In the genomic region with DNA sequence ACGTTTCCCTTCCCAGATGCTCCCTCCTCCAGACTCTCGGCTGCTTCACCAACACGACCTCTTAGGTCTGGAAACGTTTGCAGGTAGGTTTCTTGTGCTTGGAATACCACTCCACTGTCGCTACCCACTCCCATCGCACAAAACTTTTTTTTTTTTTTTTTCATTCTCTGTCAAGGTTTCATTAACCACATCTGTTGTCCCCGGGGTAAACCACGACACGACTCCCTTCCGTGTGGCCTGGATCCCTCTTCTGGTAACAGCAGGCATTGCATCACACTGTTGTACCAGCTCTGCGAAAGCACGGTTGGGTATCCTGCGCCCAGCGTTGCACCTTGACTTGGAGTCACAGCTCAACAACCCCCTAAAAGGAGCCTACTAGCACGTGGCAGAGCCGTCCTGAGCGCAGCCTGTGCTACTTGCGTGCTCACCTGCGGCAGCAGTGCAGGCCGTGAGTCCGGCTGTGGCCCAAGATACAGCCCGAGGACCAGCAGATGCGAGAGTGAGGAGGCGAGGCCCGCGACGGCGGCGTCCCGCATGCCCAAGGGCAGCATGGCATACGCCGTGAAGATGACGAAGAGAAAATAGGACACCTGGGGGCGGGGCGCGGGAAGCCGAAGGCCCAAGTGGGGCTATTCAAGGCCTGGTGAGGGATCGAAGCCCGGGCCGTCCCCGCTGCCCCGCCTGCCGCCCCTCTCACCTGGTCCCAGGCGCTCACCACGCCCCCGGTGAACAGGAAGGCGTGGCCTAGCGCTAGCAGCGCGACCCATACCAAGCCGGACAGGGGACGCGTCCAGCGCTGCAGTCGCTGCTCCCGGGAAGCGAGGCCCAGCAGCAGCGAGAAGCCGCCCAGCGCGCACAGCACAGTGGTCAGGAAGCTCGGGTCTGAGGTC, we compare ENCODE assay signal across 1 cellular context.
TF ChIP-seq lines count a peak whose summit lies in the region.

No MANE protein-coding gene starts in this region.

TF ChIP-seq in HepG2, 621 proteins besides CTCF, POLR2A, EP300 and RAD21 (continued from another document and continues in another):
- TF ChIP-seq, protein P1, sequence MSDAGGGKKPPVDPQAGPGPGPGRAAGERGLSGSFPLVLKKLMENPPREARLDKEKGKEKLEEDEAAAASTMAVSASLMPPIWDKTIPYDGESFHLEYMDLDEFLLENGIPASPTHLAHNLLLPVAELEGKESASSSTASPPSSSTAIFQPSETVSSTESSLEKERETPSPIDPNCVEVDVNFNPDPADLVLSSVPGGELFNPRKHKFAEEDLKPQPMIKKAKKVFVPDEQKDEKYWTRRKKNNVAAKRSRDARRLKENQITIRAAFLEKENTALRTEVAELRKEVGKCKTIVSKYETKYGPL (CRISPR knock-in tag; IDR thresholded peaks at IDR 0.05) = no peak
- TF ChIP-seq ZMAT3 (CRISPR knock-in tag; conservative IDR thresholded peaks at IDR 0.05) (peak; percentile 97), JUNB (CRISPR knock-in tag; IDR thresholded peaks at IDR 0.05; ENCODE audit: borderline replicate concordance) (peak; percentile 86), BCL6 (CRISPR knock-in tag; IDR thresholded peaks at IDR 0.05) (peak; percentile 8), IRX3 (CRISPR knock-in tag; IDR thresholded peaks at IDR 0.05; ENCODE audit: borderline replicate concordance, low read depth) (peak; percentile 93; the same call in 1 of the 2 replicates), SALL2 (CRISPR knock-in tag; IDR thresholded peaks at IDR 0.05) (no peak), ZNF225 (CRISPR knock-in tag; IDR thresholded peaks at IDR 0.05) (peak; percentile 100), ZBTB7B (CRISPR knock-in tag; IDR thresholded peaks at IDR 0.05) (peak; percentile 67; the same call in 1 of the 2 replicates), YEATS2 (CRISPR knock-in tag; IDR thresholded peaks at IDR 0.05; ENCODE audit: borderline replicate concordance) (peak; percentile 87; the same call in 1 of the 2 replicates), GABPB1 (CRISPR knock-in tag; IDR thresholded peaks at IDR 0.05) (peak; percentile 82), TEAD2 (CRISPR knock-in tag; IDR thresholded peaks at IDR 0.05) (no peak), CBFB (CRISPR knock-in tag; IDR thresholded peaks at IDR 0.05) (peak; percentile 89; the same call in 1 of the 2 replicates), ZNF737 (CRISPR knock-in tag; IDR thresholded peaks at IDR 0.05; ENCODE audit: borderline replicate concordance) (peak; percentile 84), ZNF430 (CRISPR knock-in tag; IDR thresholded peaks at IDR 0.05) (peak; percentile 49; the same call in 1 of the 2 replicates), ZZZ3 (CRISPR knock-in tag; IDR thresholded peaks at IDR 0.05; ENCODE audit: borderline replicate concordance) (peak; percentile 93; the same call in 1 of the 2 replicates), ZNF7 (CRISPR knock-in tag; IDR thresholded peaks at IDR 0.05) (peak; percentile 69), ZNF24 (IDR thresholded peaks at IDR 0.05) (no peak), KLF13 (CRISPR knock-in tag; IDR thresholded peaks at IDR 0.05) (peak; percentile 99), CREB1 (IDR thresholded peaks at IDR 0.05) (peak; percentile 51; the same call in 1 of the 2 replicates), CREB1 (CRISPR knock-in tag; IDR thresholded peaks at IDR 0.05) (no peak), U2AF1 (optimal IDR thresholded peaks at IDR 0.05; ENCODE audit: low read depth, low read length) (peak; percentile 79), RFXAP (CRISPR knock-in tag; IDR thresholded peaks at IDR 0.05; ENCODE audit: borderline replicate concordance) (0 out of 2 replicates have a peak, but pooled peaks have one; percentile 35), PHF20 (CRISPR knock-in tag; IDR thresholded peaks at IDR 0.05) (peak; percentile 60; the same call in 1 of the 2 replicates), ZNF3 (CRISPR knock-in tag; IDR thresholded peaks at IDR 0.05) (peak; percentile 84), ZNF782 (CRISPR knock-in tag; IDR thresholded peaks at IDR 0.05; ENCODE audit: borderline replicate concordance) (peak; percentile 100), MED13 (CRISPR knock-in tag; IDR thresholded peaks at IDR 0.05) (no peak), GATAD2A (CRISPR knock-in tag; IDR thresholded peaks at IDR 0.05) (peak; percentile 77), ARHGAP35 (CRISPR knock-in tag; IDR thresholded peaks at IDR 0.05; ENCODE audit: borderline replicate concordance) (peak; percentile 97), NR3C1 (CRISPR knock-in tag; IDR thresholded peaks at IDR 0.05) (no peak), AGO2 (optimal IDR thresholded peaks at IDR 0.05; ENCODE audit: low read depth, low read length) (no peak), NFKBIZ (CRISPR knock-in tag; IDR thresholded peaks at IDR 0.05) (no peak; the same call in 1 of the 2 replicates), SYNCRIP (IDR thresholded peaks at IDR 0.05; ENCODE audit: insufficient read depth, low read depth, low read length) (no peak), SP140L (CRISPR knock-in tag; IDR thresholded peaks at IDR 0.05; ENCODE audit: borderline replicate concordance) (peak; percentile 84; the same call in 1 of the 2 replicates), SNAPC2 (CRISPR knock-in tag; IDR thresholded peaks at IDR 0.05) (peak; percentile 55; the same call in 1 of the 2 replicates), XRCC5 (optimal IDR thresholded peaks at IDR 0.05; ENCODE audit: low read length) (peak; percentile 81)
- TF ChIP-seq, protein P2, sequence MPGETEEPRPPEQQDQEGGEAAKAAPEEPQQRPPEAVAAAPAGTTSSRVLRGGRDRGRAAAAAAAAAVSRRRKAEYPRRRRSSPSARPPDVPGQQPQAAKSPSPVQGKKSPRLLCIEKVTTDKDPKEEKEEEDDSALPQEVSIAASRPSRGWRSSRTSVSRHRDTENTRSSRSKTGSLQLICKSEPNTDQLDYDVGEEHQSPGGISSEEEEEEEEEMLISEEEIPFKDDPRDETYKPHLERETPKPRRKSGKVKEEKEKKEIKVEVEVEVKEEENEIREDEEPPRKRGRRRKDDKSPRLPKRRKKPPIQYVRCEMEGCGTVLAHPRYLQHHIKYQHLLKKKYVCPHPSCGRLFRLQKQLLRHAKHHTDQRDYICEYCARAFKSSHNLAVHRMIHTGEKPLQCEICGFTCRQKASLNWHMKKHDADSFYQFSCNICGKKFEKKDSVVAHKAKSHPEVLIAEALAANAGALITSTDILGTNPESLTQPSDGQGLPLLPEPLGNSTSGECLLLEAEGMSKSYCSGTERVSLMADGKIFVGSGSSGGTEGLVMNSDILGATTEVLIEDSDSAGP (CRISPR knock-in tag; IDR thresholded peaks at IDR 0.05; ENCODE audit: borderline replicate concordance) = peak; percentile 95
- TF ChIP-seq, protein P3, sequence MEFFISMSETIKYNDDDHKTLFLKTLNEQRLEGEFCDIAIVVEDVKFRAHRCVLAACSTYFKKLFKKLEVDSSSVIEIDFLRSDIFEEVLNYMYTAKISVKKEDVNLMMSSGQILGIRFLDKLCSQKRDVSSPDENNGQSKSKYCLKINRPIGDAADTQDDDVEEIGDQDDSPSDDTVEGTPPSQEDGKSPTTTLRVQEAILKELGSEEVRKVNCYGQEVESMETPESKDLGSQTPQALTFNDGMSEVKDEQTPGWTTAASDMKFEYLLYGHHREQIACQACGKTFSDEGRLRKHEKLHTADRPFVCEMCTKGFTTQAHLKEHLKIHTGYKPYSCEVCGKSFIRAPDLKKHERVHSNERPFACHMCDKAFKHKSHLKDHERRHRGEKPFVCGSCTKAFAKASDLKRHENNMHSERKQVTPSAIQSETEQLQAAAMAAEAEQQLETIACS (CRISPR knock-in tag; IDR thresholded peaks at IDR 0.05) = no peak
- TF ChIP-seq, protein P4, sequence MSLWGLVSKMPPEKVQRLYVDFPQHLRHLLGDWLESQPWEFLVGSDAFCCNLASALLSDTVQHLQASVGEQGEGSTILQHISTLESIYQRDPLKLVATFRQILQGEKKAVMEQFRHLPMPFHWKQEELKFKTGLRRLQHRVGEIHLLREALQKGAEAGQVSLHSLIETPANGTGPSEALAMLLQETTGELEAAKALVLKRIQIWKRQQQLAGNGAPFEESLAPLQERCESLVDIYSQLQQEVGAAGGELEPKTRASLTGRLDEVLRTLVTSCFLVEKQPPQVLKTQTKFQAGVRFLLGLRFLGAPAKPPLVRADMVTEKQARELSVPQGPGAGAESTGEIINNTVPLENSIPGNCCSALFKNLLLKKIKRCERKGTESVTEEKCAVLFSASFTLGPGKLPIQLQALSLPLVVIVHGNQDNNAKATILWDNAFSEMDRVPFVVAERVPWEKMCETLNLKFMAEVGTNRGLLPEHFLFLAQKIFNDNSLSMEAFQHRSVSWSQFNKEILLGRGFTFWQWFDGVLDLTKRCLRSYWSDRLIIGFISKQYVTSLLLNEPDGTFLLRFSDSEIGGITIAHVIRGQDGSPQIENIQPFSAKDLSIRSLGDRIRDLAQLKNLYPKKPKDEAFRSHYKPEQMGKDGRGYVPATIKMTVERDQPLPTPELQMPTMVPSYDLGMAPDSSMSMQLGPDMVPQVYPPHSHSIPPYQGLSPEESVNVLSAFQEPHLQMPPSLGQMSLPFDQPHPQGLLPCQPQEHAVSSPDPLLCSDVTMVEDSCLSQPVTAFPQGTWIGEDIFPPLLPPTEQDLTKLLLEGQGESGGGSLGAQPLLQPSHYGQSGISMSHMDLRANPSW (CRISPR knock-in tag; IDR thresholded peaks at IDR 0.05; ENCODE audit: borderline replicate concordance) = no peak
- TF ChIP-seq, protein P5, sequence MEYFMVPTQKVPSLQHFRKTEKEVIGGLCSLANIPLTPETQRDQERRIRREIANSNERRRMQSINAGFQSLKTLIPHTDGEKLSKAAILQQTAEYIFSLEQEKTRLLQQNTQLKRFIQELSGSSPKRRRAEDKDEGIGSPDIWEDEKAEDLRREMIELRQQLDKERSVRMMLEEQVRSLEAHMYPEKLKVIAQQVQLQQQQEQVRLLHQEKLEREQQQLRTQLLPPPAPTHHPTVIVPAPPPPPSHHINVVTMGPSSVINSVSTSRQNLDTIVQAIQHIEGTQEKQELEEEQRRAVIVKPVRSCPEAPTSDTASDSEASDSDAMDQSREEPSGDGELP (IDR thresholded peaks at IDR 0.05; ENCODE audit: borderline replicate concordance, low read depth) = peak; percentile 75; the same call in 1 of the 2 replicates
- TF ChIP-seq, protein P6, sequence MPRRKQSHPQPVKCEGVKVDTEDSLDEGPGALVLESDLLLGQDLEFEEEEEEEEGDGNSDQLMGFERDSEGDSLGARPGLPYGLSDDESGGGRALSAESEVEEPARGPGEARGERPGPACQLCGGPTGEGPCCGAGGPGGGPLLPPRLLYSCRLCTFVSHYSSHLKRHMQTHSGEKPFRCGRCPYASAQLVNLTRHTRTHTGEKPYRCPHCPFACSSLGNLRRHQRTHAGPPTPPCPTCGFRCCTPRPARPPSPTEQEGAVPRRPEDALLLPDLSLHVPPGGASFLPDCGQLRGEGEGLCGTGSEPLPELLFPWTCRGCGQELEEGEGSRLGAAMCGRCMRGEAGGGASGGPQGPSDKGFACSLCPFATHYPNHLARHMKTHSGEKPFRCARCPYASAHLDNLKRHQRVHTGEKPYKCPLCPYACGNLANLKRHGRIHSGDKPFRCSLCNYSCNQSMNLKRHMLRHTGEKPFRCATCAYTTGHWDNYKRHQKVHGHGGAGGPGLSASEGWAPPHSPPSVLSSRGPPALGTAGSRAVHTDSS (CRISPR knock-in tag; conservative IDR thresholded peaks at IDR 0.05) = no peak
- TF ChIP-seq, protein P7, sequence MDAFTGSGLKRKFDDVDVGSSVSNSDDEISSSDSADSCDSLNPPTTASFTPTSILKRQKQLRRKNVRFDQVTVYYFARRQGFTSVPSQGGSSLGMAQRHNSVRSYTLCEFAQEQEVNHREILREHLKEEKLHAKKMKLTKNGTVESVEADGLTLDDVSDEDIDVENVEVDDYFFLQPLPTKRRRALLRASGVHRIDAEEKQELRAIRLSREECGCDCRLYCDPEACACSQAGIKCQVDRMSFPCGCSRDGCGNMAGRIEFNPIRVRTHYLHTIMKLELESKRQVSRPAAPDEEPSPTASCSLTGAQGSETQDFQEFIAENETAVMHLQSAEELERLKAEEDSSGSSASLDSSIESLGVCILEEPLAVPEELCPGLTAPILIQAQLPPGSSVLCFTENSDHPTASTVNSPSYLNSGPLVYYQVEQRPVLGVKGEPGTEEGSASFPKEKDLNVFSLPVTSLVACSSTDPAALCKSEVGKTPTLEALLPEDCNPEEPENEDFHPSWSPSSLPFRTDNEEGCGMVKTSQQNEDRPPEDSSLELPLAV (CRISPR knock-in tag; conservative IDR thresholded peaks at IDR 0.05; ENCODE audit: low read depth) = peak; percentile 97
- TF ChIP-seq, protein P8, sequence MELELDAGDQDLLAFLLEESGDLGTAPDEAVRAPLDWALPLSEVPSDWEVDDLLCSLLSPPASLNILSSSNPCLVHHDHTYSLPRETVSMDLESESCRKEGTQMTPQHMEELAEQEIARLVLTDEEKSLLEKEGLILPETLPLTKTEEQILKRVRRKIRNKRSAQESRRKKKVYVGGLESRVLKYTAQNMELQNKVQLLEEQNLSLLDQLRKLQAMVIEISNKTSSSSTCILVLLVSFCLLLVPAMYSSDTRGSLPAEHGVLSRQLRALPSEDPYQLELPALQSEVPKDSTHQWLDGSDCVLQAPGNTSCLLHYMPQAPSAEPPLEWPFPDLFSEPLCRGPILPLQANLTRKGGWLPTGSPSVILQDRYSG (CRISPR knock-in tag; IDR thresholded peaks at IDR 0.05) = no peak
- TF ChIP-seq, protein P9, sequence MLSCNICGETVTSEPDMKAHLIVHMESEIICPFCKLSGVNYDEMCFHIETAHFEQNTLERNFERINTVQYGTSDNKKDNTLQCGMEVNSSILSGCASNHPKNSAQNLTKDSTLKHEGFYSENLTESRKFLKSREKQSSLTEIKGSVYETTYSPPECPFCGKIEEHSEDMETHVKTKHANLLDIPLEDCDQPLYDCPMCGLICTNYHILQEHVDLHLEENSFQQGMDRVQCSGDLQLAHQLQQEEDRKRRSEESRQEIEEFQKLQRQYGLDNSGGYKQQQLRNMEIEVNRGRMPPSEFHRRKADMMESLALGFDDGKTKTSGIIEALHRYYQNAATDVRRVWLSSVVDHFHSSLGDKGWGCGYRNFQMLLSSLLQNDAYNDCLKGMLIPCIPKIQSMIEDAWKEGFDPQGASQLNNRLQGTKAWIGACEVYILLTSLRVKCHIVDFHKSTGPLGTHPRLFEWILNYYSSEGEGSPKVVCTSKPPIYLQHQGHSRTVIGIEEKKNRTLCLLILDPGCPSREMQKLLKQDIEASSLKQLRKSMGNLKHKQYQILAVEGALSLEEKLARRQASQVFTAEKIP (CRISPR knock-in tag; IDR thresholded peaks at IDR 0.05; ENCODE audit: borderline replicate concordance) = no peak
- TF ChIP-seq, protein P10, sequence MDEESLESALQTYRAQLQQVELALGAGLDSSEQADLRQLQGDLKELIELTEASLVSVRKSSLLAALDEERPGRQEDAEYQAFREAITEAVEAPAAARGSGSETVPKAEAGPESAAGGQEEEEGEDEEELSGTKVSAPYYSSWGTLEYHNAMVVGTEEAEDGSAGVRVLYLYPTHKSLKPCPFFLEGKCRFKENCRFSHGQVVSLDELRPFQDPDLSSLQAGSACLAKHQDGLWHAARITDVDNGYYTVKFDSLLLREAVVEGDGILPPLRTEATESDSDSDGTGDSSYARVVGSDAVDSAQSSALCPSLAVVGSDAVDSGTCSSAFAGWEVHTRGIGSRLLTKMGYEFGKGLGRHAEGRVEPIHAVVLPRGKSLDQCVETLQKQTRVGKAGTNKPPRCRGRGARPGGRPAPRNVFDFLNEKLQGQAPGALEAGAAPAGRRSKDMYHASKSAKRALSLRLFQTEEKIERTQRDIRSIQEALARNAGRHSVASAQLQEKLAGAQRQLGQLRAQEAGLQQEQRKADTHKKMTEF (CRISPR knock-in tag; IDR thresholded peaks at IDR 0.05) = peak; percentile 87; the same call in 1 of the 2 replicates
- TF ChIP-seq, protein P11, sequence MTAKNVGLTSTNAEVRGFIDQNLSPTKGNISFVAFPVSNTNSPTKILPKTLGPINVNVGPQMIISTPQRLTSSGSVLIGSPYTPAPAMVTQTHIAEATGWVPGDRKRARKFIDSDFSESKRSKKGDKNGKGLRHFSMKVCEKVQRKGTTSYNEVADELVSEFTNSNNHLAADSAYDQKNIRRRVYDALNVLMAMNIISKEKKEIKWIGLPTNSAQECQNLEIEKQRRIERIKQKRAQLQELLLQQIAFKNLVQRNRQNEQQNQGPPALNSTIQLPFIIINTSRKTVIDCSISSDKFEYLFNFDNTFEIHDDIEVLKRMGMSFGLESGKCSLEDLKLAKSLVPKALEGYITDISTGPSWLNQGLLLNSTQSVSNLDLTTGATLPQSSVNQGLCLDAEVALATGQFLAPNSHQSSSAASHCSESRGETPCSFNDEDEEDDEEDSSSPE (CRISPR knock-in tag; IDR thresholded peaks at IDR 0.05) = peak; percentile 82
